Comparison of ENCODE assay signal across 8 cellular contexts in the genomic region with DNA sequence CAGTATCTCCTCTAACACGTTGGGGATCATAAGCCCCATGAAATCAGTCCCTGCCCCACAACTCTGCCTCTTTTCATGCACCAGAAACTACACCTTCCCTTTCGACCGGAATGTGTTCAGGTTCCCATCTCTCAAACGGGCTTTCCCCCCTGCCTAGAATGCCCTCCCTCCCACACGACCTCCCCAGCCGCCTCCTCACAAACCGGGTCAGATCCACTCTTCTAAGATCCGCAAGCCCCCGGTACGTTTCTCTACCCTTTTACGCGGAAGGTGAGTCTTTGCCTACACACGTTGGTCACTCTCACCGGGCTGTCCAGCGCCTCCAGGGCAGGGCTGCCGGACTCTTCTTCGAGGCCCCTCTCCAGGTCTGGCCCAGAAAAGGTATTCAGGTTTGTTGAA. TPM values are rescaled to one million over a fixed set of nuclear protein-coding genes. Genes with fewer than 3 reads are reported as not detected.
DNase-seq lines count a peak whose midpoint lies in the region; ATAC-seq, FAIRE-seq and TF ChIP-seq lines count a peak whose summit lies in the region.

No MANE protein-coding gene starts in this region.

- peak overlapping the region; percentile 62 for H3K27ac ChIP-seq in CD8-positive, alpha-beta memory T cell (ENCODE audit: low read depth, low read length)
- H3K27ac ChIP-seq in prostate gland: peak overlapping the region in 1 of 2 donors; percentile 75

- CTCF ChIA-PET in CD8-positive, alpha-beta memory T cell (lab: Charles Lee): interaction anchor here (1.0 to 1.4 kb wide), 2 partner anchors 27 to 29 kb away, joined by 4 read pairs; partner anchors contain the start of gene C1QBP

- intact Hi-C loops in activated CD4-positive, alpha-beta T cell treated with anti-CD3 and anti-CD28 coated beads, Interleukin-2, amount 10 ng/mL, durations not matched to agents 24 days and 14 days (cut with micrococcal nuclease): loop anchor here (1.0 kb wide), 3 partner anchors 18 to 48 kb away; partner anchors contain the start of genes C1QBP, DERL2, MIS12 and RPAIN
- intact Hi-C loops in prostate gland (cut with DNase I): loop anchor here (2.0 kb wide), 1 partner anchor 47 kb away; the partner anchor contains the start of gene RPAIN

- no peak for TF ChIP-seq POLR2A in prostate gland (IDR thresholded peaks at IDR 0.05)
- TF ChIP-seq POLR2A in GM12891 (IDR thresholded peaks at IDR 0.05; ENCODE audit: low read depth, low read length): no peak

- peaks cover 35 to 46% (median 44%) of the 10 kb centered on the region in 3 donors for H3K4me1 Mint-ChIP-seq in CD8-positive, alpha-beta memory T cell
- H3K4me1 Mint-ChIP-seq in activated CD4-positive, alpha-beta T cell treated with anti-CD3 and anti-CD28 coated beads, Interleukin-2, amount 10 ng/mL, durations not matched to agents 24 days and 14 days: peaks cover 37% of the 10 kb centered on the region

- DNase-seq in CD8-positive, alpha-beta memory T cell: peak in 2 of 5 donors; percentile 1 to 21
- peak; percentile 74 for DNase-seq in activated CD4-positive, alpha-beta T cell treated with anti-CD3 and anti-CD28 coated beads, Interleukin-2, amount 10 ng/mL, durations not matched to agents 24 days and 14 days
- DNase-seq in fibroblast of the aortic adventitia (ENCODE audit: low read depth) (no peak), prostate gland (ENCODE audit: low spot score) (no peak), NCI-H2107 treated with DMSO at 0.1 percent for 48 hours (lab: John Stamatoyannopoulos, UW; ENCODE audit: unreplicated experiment) (no peak), GM12891 (ENCODE audit: insufficient read length, low spot score) (no peak)

- H3K27me3 ChIP-seq in CD8-positive, alpha-beta memory T cell (ENCODE audit: insufficient read depth, low read length, poor library complexity, severe bottlenecking): no peaks in the 10 kb centered on the region
- H3K27me3 ChIP-seq in prostate gland (replicated peaks; ENCODE audit: insufficient read depth): no peaks in the 10 kb centered on the region

- no peaks in the 10 kb centered on the region for H3K9me3 ChIP-seq in CD8-positive, alpha-beta memory T cell (ENCODE audit: low read length)
- no peaks in the 10 kb centered on the region for H3K9me3 ChIP-seq in prostate gland

- peak overlapping the region; percentile 83 to 95 (median 87) for H3K4me3 Mint-ChIP-seq in CD8-positive, alpha-beta memory T cell
- peak overlapping the region; percentile 99 for H3K4me3 Mint-ChIP-seq in activated CD4-positive, alpha-beta T cell treated with anti-CD3 and anti-CD28 coated beads, Interleukin-2, amount 10 ng/mL, durations not matched to agents 24 days and 14 days

- ATAC-seq in HG02852 (IDR thresholded peaks at IDR 0.05; ENCODE audit: unreplicated experiment) (peak; percentile 18), GM18520 (IDR thresholded peaks at IDR 0.05; ENCODE audit: unreplicated experiment) (no peak)

- no peaks in the 10 kb centered on the region for H3K27me3 Mint-ChIP-seq in CD8-positive, alpha-beta memory T cell
- H3K27me3 Mint-ChIP-seq in activated CD4-positive, alpha-beta T cell treated with anti-CD3 and anti-CD28 coated beads, Interleukin-2, amount 10 ng/mL, durations not matched to agents 24 days and 14 days: no peaks in the 10 kb centered on the region

- TF ChIP-seq CTCF in fibroblast of the aortic adventitia (IDR thresholded peaks at IDR 0.05; ENCODE audit: insufficient read depth, low read length): no peak
- TF ChIP-seq CTCF in prostate gland (IDR thresholded peaks at IDR 0.05): no peak

- H3K4me1 ChIP-seq in CD8-positive, alpha-beta memory T cell (ENCODE audit: insufficient read depth, low read length): peaks cover 13% of the 10 kb centered on the region
- peaks cover 3% of the 10 kb centered on the region for H3K4me1 ChIP-seq in prostate gland (replicated peaks)

- H3K36me3 Mint-ChIP-seq in CD8-positive, alpha-beta memory T cell: peaks cover 0 to 23% (median 9%) of the 10 kb centered on the region in 3 donors
- peaks cover 40% of the 10 kb centered on the region for H3K36me3 Mint-ChIP-seq in activated CD4-positive, alpha-beta T cell treated with anti-CD3 and anti-CD28 coated beads, Interleukin-2, amount 10 ng/mL, durations not matched to agents 24 days and 14 days (ENCODE audit: low read depth)

- WGBS in prostate gland: under 1% methylated on average over 17 of the region's 17 CpGs

- POLR2A ChIA-PET in CD8-positive, alpha-beta memory T cell (lab: Charles Lee): interaction anchor here (1.4 to 1.5 kb wide), 2 partner anchors 18 to 29 kb away, joined by 5 to 14 read pairs; partner anchors contain the start of genes C1QBP, DERL2 and MIS12

- H3K4me3 ChIP-seq in CD8-positive, alpha-beta memory T cell (ENCODE audit: low read length): peak overlapping the region; percentile 69
- H3K4me3 ChIP-seq in fibroblast of the aortic adventitia (ENCODE audit: low read depth, low read length) (peak overlapping the region; percentile 89), prostate gland (peak overlapping the region; percentile 48 to 95)

- H3K36me3 ChIP-seq in CD8-positive, alpha-beta memory T cell (ENCODE audit: insufficient read depth, low read length): no peaks in the 10 kb centered on the region
- H3K36me3 ChIP-seq in prostate gland: no peaks in the 10 kb centered on the region

- FAIRE-seq in GM12891 (lab: Jason Lieb, UNC): no peak

- H3K27ac Mint-ChIP-seq in CD8-positive, alpha-beta memory T cell: peak overlapping the region; percentile 3 to 91 (median 66)
- H3K27ac Mint-ChIP-seq in activated CD4-positive, alpha-beta T cell treated with anti-CD3 and anti-CD28 coated beads, Interleukin-2, amount 10 ng/mL, durations not matched to agents 24 days and 14 days: peak overlapping the region; percentile 82

- no peaks in the 10 kb centered on the region for H3K9me3 Mint-ChIP-seq in CD8-positive, alpha-beta memory T cell
- H3K9me3 Mint-ChIP-seq in activated CD4-positive, alpha-beta T cell treated with anti-CD3 and anti-CD28 coated beads, Interleukin-2, amount 10 ng/mL, durations not matched to agents 24 days and 14 days: no peaks in the 10 kb centered on the region

TF ChIP-seq in GM12891, 5 proteins besides CTCF, POLR2A, EP300 and RAD21:
- TF ChIP-seq SPI1 (IDR thresholded peaks at IDR 0.05; ENCODE audit: low read depth, low read length) (no peak), PAX5 (IDR thresholded peaks at IDR 0.05; ENCODE audit: insufficient read depth, low read length, severe bottlenecking) (no peak), POLR2AphosphoS5 (IDR thresholded peaks at IDR 0.05; ENCODE audit: low read depth, low read length) (no peak), POU2F2 (IDR thresholded peaks at IDR 0.05; ENCODE audit: low read depth, low read length) (no peak), TAF1 (IDR thresholded peaks at IDR 0.05; ENCODE audit: low read depth, low read length) (no peak)

RNA-seq across cellular contexts. Expression of gene DHX33, which starts 0.7 kb away (rescaled TPM):
- 10 to 100 TPM; 49.7 to 50.8 TPM for total RNA-seq in CD8-positive, alpha-beta memory T cell
- polyA plus RNA-seq in CD8-positive, alpha-beta memory T cell: 0.54 TPM
- total RNA-seq in activated CD4-positive, alpha-beta T cell treated with anti-CD3 and anti-CD28 coated beads, Interleukin-2, amount 10 ng/mL, durations not matched to agents 24 days and 14 days: 41.2 and 41.7 TPM in 2 replicates
- 6.5 and 11.7 TPM in 2 replicates for total RNA-seq in fibroblast of the aortic adventitia (ENCODE audit: low replicate concordance)
- total RNA-seq in prostate gland: 10 to 100 TPM; 11.9 to 13.2 TPM
- polyA plus RNA-seq in GM12891 (2012; ENCODE audit: low read depth, missing spikeins): 8.6 TPM

RNA-seq across cellular contexts. Expression of gene DERL2, which starts 17.9 kb away (rescaled TPM):
- total RNA-seq in CD8-positive, alpha-beta memory T cell: 10 to 100 TPM; 92.0 to 98.3 TPM
- polyA plus RNA-seq in CD8-positive, alpha-beta memory T cell: 89.8 TPM
- total RNA-seq in activated CD4-positive, alpha-beta T cell treated with anti-CD3 and anti-CD28 coated beads, Interleukin-2, amount 10 ng/mL, durations not matched to agents 24 days and 14 days: 64.3 and 69.8 TPM in 2 replicates
- total RNA-seq in fibroblast of the aortic adventitia (ENCODE audit: low replicate concordance) (11.2 and 45.6 TPM in 2 replicates), prostate gland (10 to 100 TPM; 37.9 to 47.3 TPM)
- polyA plus RNA-seq in GM12891 (2012; ENCODE audit: low read depth, missing spikeins): 48.9 TPM

RNA-seq across cellular contexts. Expression of gene MIS12, which starts 18.3 kb away (rescaled TPM):
- total RNA-seq in CD8-positive, alpha-beta memory T cell: 10 to 100 TPM; 47.3 to 48.1 TPM
- polyA plus RNA-seq in CD8-positive, alpha-beta memory T cell: 21.7 TPM
- total RNA-seq in activated CD4-positive, alpha-beta T cell treated with anti-CD3 and anti-CD28 coated beads, Interleukin-2, amount 10 ng/mL, durations not matched to agents 24 days and 14 days: 37.8 and 39.2 TPM in 2 replicates
- total RNA-seq in fibroblast of the aortic adventitia (ENCODE audit: low replicate concordance) (7.4 and 22.8 TPM in 2 replicates), prostate gland (10 to 100 TPM in 1 of 2 donors, 1 to 10 TPM in 1; 7.9 to 18.7 TPM)
- polyA plus RNA-seq in GM12891 (2012; ENCODE audit: low read depth, missing spikeins): 12.9 TPM

RNA-seq across cellular contexts. Expression of gene C1QBP, which starts 29.1 kb away (rescaled TPM):
- total RNA-seq in CD8-positive, alpha-beta memory T cell: 100 to 1,000 TPM; 544 to 565 TPM
- polyA plus RNA-seq in CD8-positive, alpha-beta memory T cell: 241 TPM
- 451 TPM in 2 replicates for total RNA-seq in activated CD4-positive, alpha-beta T cell treated with anti-CD3 and anti-CD28 coated beads, Interleukin-2, amount 10 ng/mL, durations not matched to agents 24 days and 14 days
- 189 and 204 TPM in 2 replicates for total RNA-seq in fibroblast of the aortic adventitia (ENCODE audit: low replicate concordance)
- 100 to 1,000 TPM; 140 to 146 TPM for total RNA-seq in prostate gland
- polyA plus RNA-seq in GM12891 (2012; ENCODE audit: low read depth, missing spikeins): 331 TPM

RNA-seq across cellular contexts. Expression of gene RPAIN, which starts 48.1 kb away (rescaled TPM):
- total RNA-seq in CD8-positive, alpha-beta memory T cell: 10 to 100 TPM; 50.6 to 51.0 TPM
- polyA plus RNA-seq in CD8-positive, alpha-beta memory T cell: 36.9 TPM
- total RNA-seq in activated CD4-positive, alpha-beta T cell treated with anti-CD3 and anti-CD28 coated beads, Interleukin-2, amount 10 ng/mL, durations not matched to agents 24 days and 14 days: 63.2 and 64.7 TPM in 2 replicates
- total RNA-seq in fibroblast of the aortic adventitia (ENCODE audit: low replicate concordance) (31.2 and 41.9 TPM in 2 replicates), prostate gland (10 to 100 TPM; 39.2 to 51.1 TPM)
- polyA plus RNA-seq in GM12891 (2012; ENCODE audit: low read depth, missing spikeins): 43.3 TPM
